In genomic region chr14:80978403-80978802, GRCh38 we compare ENCODE assay signal across 1 cellular context.
TF ChIP-seq lines count a peak whose summit lies in the region.

No MANE protein-coding gene starts in this region.

TF ChIP-seq in SK-N-SH, 30 proteins besides CTCF, POLR2A, EP300 and RAD21 (continued from another document):
- TF ChIP-seq PBX3 (IDR thresholded peaks at IDR 0.05): no peak
- TF ChIP-seq FOXM1 (IDR thresholded peaks at IDR 0.05; ENCODE audit: low read depth): no peak
- no peak for TF ChIP-seq EZH2phosphoT487 (IDR thresholded peaks at IDR 0.05; ENCODE audit: borderline replicate concordance, low read depth)
- TF ChIP-seq CHD2 (IDR thresholded peaks at IDR 0.05; ENCODE audit: low read length, partially characterized antibody): no peak
- no peak for TF ChIP-seq ZBTB33 (IDR thresholded peaks at IDR 0.05; ENCODE audit: borderline replicate concordance, low read depth)
- TF ChIP-seq TCF12 (IDR thresholded peaks at IDR 0.05): no peak
- no peak for TF ChIP-seq RXRA (IDR thresholded peaks at IDR 0.05; ENCODE audit: borderline replicate concordance, low read depth)
- no peak for TF ChIP-seq MEF2A (IDR thresholded peaks at IDR 0.05; ENCODE audit: borderline replicate concordance, low read depth)
- TF ChIP-seq GATA2 (CRISPR knock-in tag; IDR thresholded peaks at IDR 0.05): no peak
